Comparison of ENCODE assay signal across 3 cellular contexts in genomic region chr5:14153071-14153864, GRCh38.
TF ChIP-seq lines count a peak whose summit lies in the region.

No MANE protein-coding gene starts in this region.

TF ChIP-seq in SK-N-SH, 30 proteins besides CTCF, POLR2A, EP300 and RAD21:
- TF ChIP-seq, protein P1, sequence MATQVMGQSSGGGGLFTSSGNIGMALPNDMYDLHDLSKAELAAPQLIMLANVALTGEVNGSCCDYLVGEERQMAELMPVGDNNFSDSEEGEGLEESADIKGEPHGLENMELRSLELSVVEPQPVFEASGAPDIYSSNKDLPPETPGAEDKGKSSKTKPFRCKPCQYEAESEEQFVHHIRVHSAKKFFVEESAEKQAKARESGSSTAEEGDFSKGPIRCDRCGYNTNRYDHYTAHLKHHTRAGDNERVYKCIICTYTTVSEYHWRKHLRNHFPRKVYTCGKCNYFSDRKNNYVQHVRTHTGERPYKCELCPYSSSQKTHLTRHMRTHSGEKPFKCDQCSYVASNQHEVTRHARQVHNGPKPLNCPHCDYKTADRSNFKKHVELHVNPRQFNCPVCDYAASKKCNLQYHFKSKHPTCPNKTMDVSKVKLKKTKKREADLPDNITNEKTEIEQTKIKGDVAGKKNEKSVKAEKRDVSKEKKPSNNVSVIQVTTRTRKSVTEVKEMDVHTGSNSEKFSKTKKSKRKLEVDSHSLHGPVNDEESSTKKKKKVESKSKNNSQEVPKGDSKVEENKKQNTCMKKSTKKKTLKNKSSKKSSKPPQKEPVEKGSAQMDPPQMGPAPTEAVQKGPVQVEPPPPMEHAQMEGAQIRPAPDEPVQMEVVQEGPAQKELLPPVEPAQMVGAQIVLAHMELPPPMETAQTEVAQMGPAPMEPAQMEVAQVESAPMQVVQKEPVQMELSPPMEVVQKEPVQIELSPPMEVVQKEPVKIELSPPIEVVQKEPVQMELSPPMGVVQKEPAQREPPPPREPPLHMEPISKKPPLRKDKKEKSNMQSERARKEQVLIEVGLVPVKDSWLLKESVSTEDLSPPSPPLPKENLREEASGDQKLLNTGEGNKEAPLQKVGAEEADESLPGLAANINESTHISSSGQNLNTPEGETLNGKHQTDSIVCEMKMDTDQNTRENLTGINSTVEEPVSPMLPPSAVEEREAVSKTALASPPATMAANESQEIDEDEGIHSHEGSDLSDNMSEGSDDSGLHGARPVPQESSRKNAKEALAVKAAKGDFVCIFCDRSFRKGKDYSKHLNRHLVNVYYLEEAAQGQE (IDR thresholded peaks at IDR 0.05; ENCODE audit: low read depth, low read length) = no peak
- TF ChIP-seq GATA2 (CRISPR knock-in tag; IDR thresholded peaks at IDR 0.05) (0 out of 2 replicates have a peak, but pooled peaks have one; percentile 26), USF1 (IDR thresholded peaks at IDR 0.05; ENCODE audit: borderline replicate concordance, low read depth) (peak; percentile 9; the same call in 1 of the 2 replicates)
TF ChIP-seq in SK-N-SH: peak in this region for 2.

TF ChIP-seq in SK-N-SH treated with all-trans-retinoic acid at 6 μM for 48 hours, 23 proteins besides CTCF, POLR2A, EP300 and RAD21 (continues in another document):
- TF ChIP-seq TOX (CRISPR knock-in tag; IDR thresholded peaks at IDR 0.05; ENCODE audit: borderline replicate concordance) (no peak), ZC3H10 (CRISPR knock-in tag; IDR thresholded peaks at IDR 0.05) (no peak), ZNF8 (CRISPR knock-in tag; IDR thresholded peaks at IDR 0.05) (no peak), CREB5 (CRISPR knock-in tag; IDR thresholded peaks at IDR 0.05; ENCODE audit: low read depth) (no peak), PPARA (CRISPR knock-in tag; IDR thresholded peaks at IDR 0.05; ENCODE audit: borderline replicate concordance) (no peak), OSR1 (CRISPR knock-in tag; IDR thresholded peaks at IDR 0.05) (no peak), GLIS3 (CRISPR knock-in tag; IDR thresholded peaks at IDR 0.05) (no peak), ESRRG (CRISPR knock-in tag; IDR thresholded peaks at IDR 0.05) (no peak), ARNTL (CRISPR knock-in tag; IDR thresholded peaks at IDR 0.05; ENCODE audit: borderline replicate concordance, low read depth) (no peak), BACH2 (CRISPR knock-in tag; IDR thresholded peaks at IDR 0.05; ENCODE audit: borderline replicate concordance) (no peak), TCF4 (CRISPR knock-in tag; IDR thresholded peaks at IDR 0.05; ENCODE audit: borderline replicate concordance) (no peak), ZFP30 (CRISPR knock-in tag; IDR thresholded peaks at IDR 0.05) (no peak), RARB (CRISPR knock-in tag; IDR thresholded peaks at IDR 0.05) (no peak), POU6F1 (CRISPR knock-in tag; IDR thresholded peaks at IDR 0.05; ENCODE audit: borderline replicate concordance, low read depth) (no peak), ZFP3 (CRISPR knock-in tag; IDR thresholded peaks at IDR 0.05) (no peak), ZNF565 (CRISPR knock-in tag; conservative IDR thresholded peaks at IDR 0.05; ENCODE audit: low read depth) (no peak)
- TF ChIP-seq, protein P2, sequence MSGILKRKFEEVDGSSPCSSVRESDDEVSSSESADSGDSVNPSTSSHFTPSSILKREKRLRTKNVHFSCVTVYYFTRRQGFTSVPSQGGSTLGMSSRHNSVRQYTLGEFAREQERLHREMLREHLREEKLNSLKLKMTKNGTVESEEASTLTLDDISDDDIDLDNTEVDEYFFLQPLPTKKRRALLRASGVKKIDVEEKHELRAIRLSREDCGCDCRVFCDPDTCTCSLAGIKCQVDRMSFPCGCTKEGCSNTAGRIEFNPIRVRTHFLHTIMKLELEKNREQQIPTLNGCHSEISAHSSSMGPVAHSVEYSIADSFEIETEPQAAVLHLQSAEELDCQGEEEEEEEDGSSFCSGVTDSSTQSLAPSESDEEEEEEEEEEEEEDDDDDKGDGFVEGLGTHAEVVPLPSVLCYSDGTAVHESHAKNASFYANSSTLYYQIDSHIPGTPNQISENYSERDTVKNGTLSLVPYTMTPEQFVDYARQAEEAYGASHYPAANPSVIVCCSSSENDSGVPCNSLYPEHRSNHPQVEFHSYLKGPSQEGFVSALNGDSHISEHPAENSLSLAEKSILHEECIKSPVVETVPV (CRISPR knock-in tag; IDR thresholded peaks at IDR 0.05) = no peak
- TF ChIP-seq, protein P3, sequence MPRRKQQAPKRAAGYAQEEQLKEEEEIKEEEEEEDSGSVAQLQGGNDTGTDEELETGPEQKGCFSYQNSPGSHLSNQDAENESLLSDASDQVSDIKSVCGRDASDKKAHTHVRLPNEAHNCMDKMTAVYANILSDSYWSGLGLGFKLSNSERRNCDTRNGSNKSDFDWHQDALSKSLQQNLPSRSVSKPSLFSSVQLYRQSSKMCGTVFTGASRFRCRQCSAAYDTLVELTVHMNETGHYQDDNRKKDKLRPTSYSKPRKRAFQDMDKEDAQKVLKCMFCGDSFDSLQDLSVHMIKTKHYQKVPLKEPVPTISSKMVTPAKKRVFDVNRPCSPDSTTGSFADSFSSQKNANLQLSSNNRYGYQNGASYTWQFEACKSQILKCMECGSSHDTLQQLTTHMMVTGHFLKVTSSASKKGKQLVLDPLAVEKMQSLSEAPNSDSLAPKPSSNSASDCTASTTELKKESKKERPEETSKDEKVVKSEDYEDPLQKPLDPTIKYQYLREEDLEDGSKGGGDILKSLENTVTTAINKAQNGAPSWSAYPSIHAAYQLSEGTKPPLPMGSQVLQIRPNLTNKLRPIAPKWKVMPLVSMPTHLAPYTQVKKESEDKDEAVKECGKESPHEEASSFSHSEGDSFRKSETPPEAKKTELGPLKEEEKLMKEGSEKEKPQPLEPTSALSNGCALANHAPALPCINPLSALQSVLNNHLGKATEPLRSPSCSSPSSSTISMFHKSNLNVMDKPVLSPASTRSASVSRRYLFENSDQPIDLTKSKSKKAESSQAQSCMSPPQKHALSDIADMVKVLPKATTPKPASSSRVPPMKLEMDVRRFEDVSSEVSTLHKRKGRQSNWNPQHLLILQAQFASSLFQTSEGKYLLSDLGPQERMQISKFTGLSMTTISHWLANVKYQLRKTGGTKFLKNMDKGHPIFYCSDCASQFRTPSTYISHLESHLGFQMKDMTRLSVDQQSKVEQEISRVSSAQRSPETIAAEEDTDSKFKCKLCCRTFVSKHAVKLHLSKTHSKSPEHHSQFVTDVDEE (CRISPR knock-in tag; IDR thresholded peaks at IDR 0.05) = no peak

TF ChIP-seq in GM12878, 131 proteins besides CTCF, POLR2A, EP300 and RAD21:
- TF ChIP-seq, protein P4, sequence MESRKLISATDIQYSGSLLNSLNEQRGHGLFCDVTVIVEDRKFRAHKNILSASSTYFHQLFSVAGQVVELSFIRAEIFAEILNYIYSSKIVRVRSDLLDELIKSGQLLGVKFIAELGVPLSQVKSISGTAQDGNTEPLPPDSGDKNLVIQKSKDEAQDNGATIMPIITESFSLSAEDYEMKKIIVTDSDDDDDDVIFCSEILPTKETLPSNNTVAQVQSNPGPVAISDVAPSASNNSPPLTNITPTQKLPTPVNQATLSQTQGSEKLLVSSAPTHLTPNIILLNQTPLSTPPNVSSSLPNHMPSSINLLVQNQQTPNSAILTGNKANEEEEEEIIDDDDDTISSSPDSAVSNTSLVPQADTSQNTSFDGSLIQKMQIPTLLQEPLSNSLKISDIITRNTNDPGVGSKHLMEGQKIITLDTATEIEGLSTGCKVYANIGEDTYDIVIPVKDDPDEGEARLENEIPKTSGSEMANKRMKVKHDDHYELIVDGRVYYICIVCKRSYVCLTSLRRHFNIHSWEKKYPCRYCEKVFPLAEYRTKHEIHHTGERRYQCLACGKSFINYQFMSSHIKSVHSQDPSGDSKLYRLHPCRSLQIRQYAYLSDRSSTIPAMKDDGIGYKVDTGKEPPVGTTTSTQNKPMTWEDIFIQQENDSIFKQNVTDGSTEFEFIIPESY (IDR thresholded peaks at IDR 0.05) = no peak
- TF ChIP-seq MLLT1 (IDR thresholded peaks at IDR 0.05) = no peak
- TF ChIP-seq, protein P5, sequence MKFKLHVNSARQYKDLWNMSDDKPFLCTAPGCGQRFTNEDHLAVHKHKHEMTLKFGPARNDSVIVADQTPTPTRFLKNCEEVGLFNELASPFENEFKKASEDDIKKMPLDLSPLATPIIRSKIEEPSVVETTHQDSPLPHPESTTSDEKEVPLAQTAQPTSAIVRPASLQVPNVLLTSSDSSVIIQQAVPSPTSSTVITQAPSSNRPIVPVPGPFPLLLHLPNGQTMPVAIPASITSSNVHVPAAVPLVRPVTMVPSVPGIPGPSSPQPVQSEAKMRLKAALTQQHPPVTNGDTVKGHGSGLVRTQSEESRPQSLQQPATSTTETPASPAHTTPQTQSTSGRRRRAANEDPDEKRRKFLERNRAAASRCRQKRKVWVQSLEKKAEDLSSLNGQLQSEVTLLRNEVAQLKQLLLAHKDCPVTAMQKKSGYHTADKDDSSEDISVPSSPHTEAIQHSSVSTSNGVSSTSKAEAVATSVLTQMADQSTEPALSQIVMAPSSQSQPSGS (IDR thresholded peaks at IDR 0.05; ENCODE audit: low read length) = no peak
- TF ChIP-seq, protein P6, sequence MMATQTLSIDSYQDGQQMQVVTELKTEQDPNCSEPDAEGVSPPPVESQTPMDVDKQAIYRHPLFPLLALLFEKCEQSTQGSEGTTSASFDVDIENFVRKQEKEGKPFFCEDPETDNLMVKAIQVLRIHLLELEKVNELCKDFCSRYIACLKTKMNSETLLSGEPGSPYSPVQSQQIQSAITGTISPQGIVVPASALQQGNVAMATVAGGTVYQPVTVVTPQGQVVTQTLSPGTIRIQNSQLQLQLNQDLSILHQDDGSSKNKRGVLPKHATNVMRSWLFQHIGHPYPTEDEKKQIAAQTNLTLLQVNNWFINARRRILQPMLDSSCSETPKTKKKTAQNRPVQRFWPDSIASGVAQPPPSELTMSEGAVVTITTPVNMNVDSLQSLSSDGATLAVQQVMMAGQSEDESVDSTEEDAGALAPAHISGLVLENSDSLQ (IDR thresholded peaks at IDR 0.05) = no peak
